ENCODE assay signal across 17 cellular contexts in genomic region chr20:63500151-63500901, GRCh38. TPM values are rescaled to one million over a fixed set of nuclear protein-coding genes. Genes with fewer than 3 reads are reported as not detected.
DNase-seq lines count a peak whose midpoint lies in the region; ATAC-seq and TF ChIP-seq lines count a peak whose summit lies in the region.
"Had no signal": no experiment of that assay in that cellular context is flagged by ENCODE, and none has a peak within 500 bp of the region (broad histone marks: within the 10 kb centered on the region; RNA-seq: fewer than 3 reads in every experiment).

No MANE protein-coding gene starts in this region.

- H3K27me3 ChIP-seq in heart left ventricle, result peaks cover 0 to 41% (median 18%) of the 10 kb centered on the region in 9 donors
- H3K27me3 ChIP-seq in gastrocnemius medialis, result no peaks in the 10 kb centered on the region
- peaks cover 12% of the 10 kb centered on the region for H3K27me3 ChIP-seq in thyroid gland

- H3K9me3 ChIP-seq in heart left ventricle (peaks cover 0 to 14% (median under 1%) of the 10 kb centered on the region in 12 donors), gastrocnemius medialis (no peaks in the 10 kb centered on the region), thyroid gland (no peaks in the 10 kb centered on the region)
- H3K9me3 ChIP-seq: mucosa of descending colon had no signal

- peaks cover 2 to 63% (median 28%) of the 10 kb centered on the region in 12 donors for H3K4me1 ChIP-seq in heart left ventricle
- H3K4me1 ChIP-seq in gastrocnemius medialis, result peaks cover 35 to 51% of the 10 kb centered on the region in 2 donors
- H3K4me1 ChIP-seq in thyroid gland, result peaks cover 0 to 16% of the 10 kb centered on the region in 2 donors

- intact Hi-C loops in heart left ventricle (cut with DNase I), result no loop called here
- intact Hi-C loops in gastrocnemius medialis (cut with DNase I; ENCODE audit: low total_unique reads), result no loop called here
- intact Hi-C loops in thyroid gland (cut with DNase I), result no loop called here

- no peak for TF ChIP-seq CTCF in heart left ventricle (IDR thresholded peaks at IDR 0.05)
- TF ChIP-seq CTCF in gastrocnemius medialis (IDR thresholded peaks at IDR 0.05 in 4 of 5, conservative IDR thresholded peaks at IDR 0.05 in 1 of 5), result no peak
- TF ChIP-seq CTCF in thyroid gland (IDR thresholded peaks at IDR 0.05), result no peak

- in situ Hi-C loops in gastrocnemius medialis (cut with MboI; ENCODE audit: low sequenced_read_pairs in 4 of 4), result no loop called here

- peak; percentile 15 to 39 for TF ChIP-seq POLR2A in heart left ventricle (IDR thresholded peaks at IDR 0.05)
- peak; percentile 91 to 96 for TF ChIP-seq POLR2A in gastrocnemius medialis (IDR thresholded peaks at IDR 0.05)
- no peak for TF ChIP-seq POLR2A in thyroid gland (IDR thresholded peaks at IDR 0.05)

- ATAC-seq in heart left ventricle (peak; percentile 16 to 60 (median 39)), gastrocnemius medialis (peak; percentile 37 to 47), GM21526 (IDR thresholded peaks at IDR 0.05; ENCODE audit: low FRiP score, unreplicated experiment) (no peak)
- ATAC-seq: mucosa of descending colon had no signal

- H3K27ac ChIP-seq in heart left ventricle, result peak overlapping the region; percentile 31 to 100 (median 92)
- peak overlapping the region; percentile 94 to 100 (median 98) for H3K27ac ChIP-seq in gastrocnemius medialis
- H3K27ac ChIP-seq in thyroid gland, result no peak overlapping the region

- DNase-seq in NCI-H1417 (lab: John Stamatoyannopoulos, UW), result peak in 2 of 3 experiments; percentile 65 to 67
- no peak for DNase-seq in NCI-H1417 treated with DMSO at 0.1 percent for 48 hours (lab: John Stamatoyannopoulos, UW)
- DNase-seq in heart left ventricle, result peak; percentile 59 to 77 (median 63)
- DNase-seq in gastrocnemius medialis, result peak; percentile 73 to 87
- no peak for DNase-seq in thyroid gland
- DNase-seq: activated CD8-positive, alpha-beta T cell treated with anti-CD3 and anti-CD28 coated beads, Interleukin-2, amount 10 ng/mL, durations not matched to agents 7 days and 5 days; NCI-H1694 treated with DMSO at 0.1 percent for 48 hours; NCI-H446; SHP77; trophoblast cell; WERI-Rb-1 had no signal

- H3K36me3 ChIP-seq in heart left ventricle (peaks cover 0 to 7% (median 0%) of the 10 kb centered on the region in 9 donors), gastrocnemius medialis (peaks cover 0 to 5% of the 10 kb centered on the region in 2 donors), thyroid gland (no peaks in the 10 kb centered on the region)

- H3K4me3 ChIP-seq in heart left ventricle (peak overlapping the region in 2 of 12 donors; percentile 0 to 26), gastrocnemius medialis (peak overlapping the region; percentile 17 to 88 (median 44)), thyroid gland (replicated peaks in 1 of 3) (no peak overlapping the region)
- H3K4me3 ChIP-seq: mucosa of descending colon had no signal

- 44 to 47% (median 45%) methylated on average over 8 to 24 of the region's 24 CpGs for WGBS in heart left ventricle, 4 donors
- 65 to 78% methylated on average over 4 to 20 of the region's 24 CpGs for WGBS in thyroid gland, 2 donors

RNA-seq across cellular contexts. Expression of gene EEF1A2, which starts 1.4 kb away (rescaled TPM):
- total RNA-seq in heart left ventricle, result 1,000 to 10,000 TPM in 7 of 9 donors, 100 to 1,000 TPM in 2; 791 to 1,794 (median 1,550) TPM
- polyA plus RNA-seq in heart left ventricle, result 1,000 to 10,000 TPM; 1,276 to 1,345 TPM
- total RNA-seq in gastrocnemius medialis, result 1,000 to 10,000 TPM; 1,736 to 2,603 (median 2,395) TPM
- 1 to 10 TPM in 3 of 4 donors, under 1 TPM in 1; 0.22 to 2.0 (median 1.3) TPM for total RNA-seq in thyroid gland
- total RNA-seq: activated CD8-positive, alpha-beta T cell treated with anti-CD3 and anti-CD28 coated beads, Interleukin-2, amount 10 ng/mL, durations not matched to agents 7 days and 5 days had no signal

RNA-seq across cellular contexts. Expression of gene PPDPF, which starts 20.2 kb away (rescaled TPM):
- total RNA-seq in heart left ventricle (100 to 1,000 TPM; 182 to 424 (median 235) TPM), gastrocnemius medialis (100 to 1,000 TPM in 1 of 4 donors, 10 to 100 TPM in 3; 50.2 to 207 (median 76.1) TPM), thyroid gland (100 to 1,000 TPM in 3 of 4 donors, 10 to 100 TPM in 1; 82.0 to 226 (median 146) TPM)
- 100 to 1,000 TPM; 318 to 442 TPM for polyA plus RNA-seq in heart left ventricle

RNA-seq across cellular contexts. Expression of gene KCNQ2, which starts 27.9 kb away (rescaled TPM):
- total RNA-seq in heart left ventricle, result 1 to 10 TPM in 2 of 9 donors, under 1 TPM in 2, not detected in 5; 0.06 to 2.6 (median 0.65) TPM
- not detected for polyA plus RNA-seq in heart left ventricle
- not detected for total RNA-seq in gastrocnemius medialis
- under 1 TPM in 2 of 4 donors, not detected in 2; 0.11 to 0.27 TPM for total RNA-seq in thyroid gland
- total RNA-seq: activated CD8-positive, alpha-beta T cell treated with anti-CD3 and anti-CD28 coated beads, Interleukin-2, amount 10 ng/mL, durations not matched to agents 7 days and 5 days; LHCN-M2; osteocyte; T-helper 1 cell treated with Interleukin-12 subunit alpha and Interleukin-12 subunit beta and Interleukin-4 antibody, amounts not matched to agents 30 ng/mL and 1 ng/mL, for 36 hours had no signal

RNA-seq across cellular contexts. Expression of gene PTK6, which starts 36.9 kb away (rescaled TPM):
- total RNA-seq in heart left ventricle (under 1 TPM in 3 of 9 donors, not detected in 6; 0.10 to 0.29 (median 0.14) TPM), gastrocnemius medialis (under 1 TPM in 1 of 4 donors, not detected in 3; 0.36 TPM), thyroid gland (under 1 TPM in 1 of 4 donors, not detected in 3; 0.11 TPM)
- under 1 TPM in 1 of 2 donors, not detected in 1; 0.04 TPM for polyA plus RNA-seq in heart left ventricle
- total RNA-seq: H4 had no signal

RNA-seq across cellular contexts. Expression of gene SRMS, which starts 47.2 kb away (rescaled TPM):
- total RNA-seq in heart left ventricle (not detected), gastrocnemius medialis (not detected), thyroid gland (not detected)
- polyA plus RNA-seq in heart left ventricle, result not detected
- total RNA-seq: activated CD8-positive, alpha-beta T cell treated with anti-CD3 and anti-CD28 coated beads, Interleukin-2, amount 10 ng/mL, durations not matched to agents 7 days and 5 days; H4; LHCN-M2; osteocyte; T-helper 1 cell treated with Interleukin-12 subunit alpha and Interleukin-12 subunit beta and Interleukin-4 antibody, amounts not matched to agents 30 ng/mL and 1 ng/mL, for 36 hours had no signal

Comparison
In these comparisons a context has a peak if more than half of its experiments do, and no peak if none do; other contexts are left out.
1. DNase-seq: peak in NCI-H1417 (2 of 3), heart left ventricle (5 of 5) and gastrocnemius medialis (2 of 2); none in NCI-H1417 treated with DMSO at 0.1 percent for 48 hours (single experiment) and thyroid gland (0 of 2).
2. H3K27ac ChIP-seq: peak in heart left ventricle (12 of 12) and gastrocnemius medialis (4 of 4); none in thyroid gland (0 of 3).
3. H3K4me3 ChIP-seq: peak in gastrocnemius medialis (4 of 4); none in thyroid gland (0 of 3).
4. POLR2A ChIP-seq: peak in heart left ventricle (2 of 2) and gastrocnemius medialis (2 of 2); none in thyroid gland (0 of 2).
5. RNA of gene EEF1A2, which starts 1.4 kb away (total RNA-seq): 1,736 to 2,603 TPM in gastrocnemius medialis and 791 to 1,794 TPM in heart left ventricle; 0.22 to 2.0 TPM in thyroid gland; every median in the first group is over 100 times any median in the second.